Comparison of ENCODE assay signal across 24 cellular contexts in the genomic region with DNA sequence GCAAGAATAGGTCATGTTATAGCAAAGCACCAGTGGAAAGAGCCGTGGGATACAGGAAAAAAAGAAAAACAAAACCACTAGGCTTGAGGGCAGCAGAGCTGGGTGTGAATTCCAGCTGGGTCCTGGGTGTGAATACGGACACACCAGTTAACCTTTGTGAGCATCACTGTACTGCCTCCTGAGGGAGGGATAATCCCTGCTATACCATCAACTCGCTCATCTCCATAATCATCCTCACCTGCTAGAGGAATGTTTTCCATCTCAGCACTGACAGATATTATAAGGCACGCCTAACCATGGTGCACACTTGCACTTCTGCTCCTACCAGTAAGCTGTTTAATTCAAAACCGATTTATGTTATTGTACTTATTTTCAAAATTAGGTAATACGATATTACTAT.
DNase-seq lines count a peak whose midpoint lies in the region; ATAC-seq, FAIRE-seq and TF ChIP-seq lines count a peak whose summit lies in the region.
"Had no signal": no experiment of that assay in that cellular context is flagged by ENCODE, and none has a peak within 500 bp of the region (broad histone marks: within the 10 kb centered on the region; RNA-seq: fewer than 3 reads in every experiment).

No MANE protein-coding gene starts in this region.

- no peak overlapping the region for H3K9ac ChIP-seq in H1 (replicated peaks in 1 of 4; ENCODE audit: extremely low read depth in 1 of 4, low read depth in 3 of 4, low read length in 3 of 4)
- no peak overlapping the region for H3K9ac ChIP-seq in neural progenitor cell

- TF ChIP-seq EP300 in H1 (IDR thresholded peaks at IDR 0.05; ENCODE audit: borderline replicate concordance in 1 of 2, low read depth in 2 of 2, low read length in 2 of 2), result no peak

- no peak overlapping the region for H3K4ac ChIP-seq in H1 (replicated peaks; ENCODE audit: insufficient read length, low read depth, low read length)

- 89% methylated on average over 6 of the region's 6 CpGs; no CpG with 5 or more reads in 1 of the 2 experiments for WGBS in H1 (ENCODE audit: extremely low coverage in 1 of 2, insufficient coverage in 1 of 2, insufficient read length in 1 of 2, insufficient replicate concordance in 2 of 2, low coverage in 1 of 2, low lambda C conversion rate in 2 of 2, missing lambda C conversion rate in 1 of 2), 2 experiments

- no peaks in the 10 kb centered on the region for H4K20me1 ChIP-seq in H1 (replicated peaks in 1 of 2; ENCODE audit: control insufficient read depth in 1 of 2, insufficient read depth in 2 of 2, low read length in 2 of 2)
- no peaks in the 10 kb centered on the region for H4K20me1 ChIP-seq in neural progenitor cell (ENCODE audit: low read depth)

- H3K27me3 ChIP-seq in H1 (replicated peaks in 1 of 4; ENCODE audit: control insufficient read depth in 3 of 4, extremely low read depth in 1 of 4, insufficient read depth in 3 of 4, low read length in 3 of 4) (no peaks in the 10 kb centered on the region), neural progenitor cell (no peaks in the 10 kb centered on the region)
- H3K27me3 ChIP-seq: adrenal gland, colonic mucosa, esophagus squamous epithelium, gastrocnemius medialis, hepatocyte, left lung, sigmoid colon, tibial nerve had no signal

- no peak overlapping the region for H2BK20ac ChIP-seq in H1 (ENCODE audit: low read length)

- H3K4me1 ChIP-seq in H1 (replicated peaks in 1 of 4; ENCODE audit: control insufficient read depth in 3 of 4, insufficient read depth in 4 of 4, low read length in 3 of 4) (peaks cover 0 to 5% (median 2%) of the 10 kb centered on the region in 4 experiments; a peak in 5 of 7 replicates), neural progenitor cell (peaks cover 5% of the 10 kb centered on the region)
- H3K4me1 ChIP-seq: colonic mucosa, gastrocnemius medialis had no signal

- H3K4me3 Mint-ChIP-seq in activated B cell treated with CpG ODN at 0.5 μM for 24 hours, result no peak overlapping the region
- no peak overlapping the region for H3K4me3 Mint-ChIP-seq in neural progenitor cell

- POLR2A ChIA-PET in activated B cell treated with CpG ODN at 0.5 μM for 24 hours (lab: Charles Lee) (interaction anchor here (0.6 kb wide), 1 partner anchor 347 kb away, joined by 3 read pairs; no protein-coding TSS in a partner anchor), H1 (lab: Charles Lee; ENCODE audit: partially characterized antibody) (no interaction called here)

- intact Hi-C loops in activated B cell treated with CpG ODN at 0.5 μM for 24 hours (cut with micrococcal nuclease), result loop anchor here (5.0 kb wide), 1 partner anchor 38 kb away; no protein-coding TSS in a partner anchor

- CTCF ChIA-PET in activated B cell treated with CpG ODN at 0.5 μM for 24 hours (lab: Charles Lee), result no interaction called here
- CTCF ChIA-PET in H1 (lab: Charles Lee; ENCODE audit: partially characterized antibody), result interaction anchor here (0.7 to 1.7 kb wide), 4 partner anchors 24 to 107 kb away, joined by 3 to 5 read pairs (median 4); no protein-coding TSS in a partner anchor

- H2BK12ac ChIP-seq in H1 (ENCODE audit: low read depth, low read length), result no peak overlapping the region

- H3K4me1 Mint-ChIP-seq in activated B cell treated with CpG ODN at 0.5 μM for 24 hours (peaks cover 41% of the 10 kb centered on the region), neural progenitor cell (peaks cover 23% of the 10 kb centered on the region)

- no peak overlapping the region for H4K91ac ChIP-seq in H1 (replicated peaks; ENCODE audit: insufficient read length, low read length)

- no peak overlapping the region for H2BK120ac ChIP-seq in H1 (replicated peaks; ENCODE audit: low read depth, low read length)

- H3K27ac ChIP-seq in H1 (ENCODE audit: low read depth, low read length), result no peak overlapping the region
- no peak overlapping the region for H3K27ac ChIP-seq in neural progenitor cell
- H3K27ac ChIP-seq: adrenal gland, colonic mucosa, esophagus squamous epithelium, gastrocnemius medialis, hepatocyte, left lung, SJCRH30, tibial nerve had no signal

- H3K36me3 Mint-ChIP-seq in activated B cell treated with CpG ODN at 0.5 μM for 24 hours (ENCODE audit: low read depth) (peaks cover 63% of the 10 kb centered on the region), neural progenitor cell (no peaks in the 10 kb centered on the region)

- TF ChIP-seq POLR2A in GM12892 (IDR thresholded peaks at IDR 0.05; ENCODE audit: low read depth, low read length) (no peak), H1 (IDR thresholded peaks at IDR 0.05; ENCODE audit: control extremely low read depth in 1 of 2, low read depth in 2 of 2, low read length in 2 of 2) (no peak)

- no peak overlapping the region for H2BK5ac ChIP-seq in H1 (ENCODE audit: low read depth, low read length)

- no peaks in the 10 kb centered on the region for H3K23me2 ChIP-seq in H1 (ENCODE audit: low read depth, low read length)

- H3K9me3 Mint-ChIP-seq in activated B cell treated with CpG ODN at 0.5 μM for 24 hours (no peaks in the 10 kb centered on the region), neural progenitor cell (no peaks in the 10 kb centered on the region)
- H3K9me3 Mint-ChIP-seq: activated CD4-positive, alpha-beta T cell treated with anti-CD3 and anti-CD28 coated beads, Interleukin-2, amount 10 ng/mL, durations not matched to agents 24 days and 14 days; stimulated activated naive CD8-positive, alpha-beta T cell treated with anti-CD3 and anti-CD28 coated beads, Interleukin-15, amount 100 ng/mL, for 72 hours had no signal

- H3K56ac ChIP-seq in H1 (replicated peaks; ENCODE audit: insufficient read length, low read depth, low read length), result no peak overlapping the region

- no peaks in the 10 kb centered on the region for H3K36me3 ChIP-seq in H1 (ENCODE audit: control insufficient read depth in 2 of 4, insufficient read depth in 4 of 4, low read length in 3 of 4)
- H3K36me3 ChIP-seq in neural progenitor cell, result no peaks in the 10 kb centered on the region
- H3K36me3 ChIP-seq: colonic mucosa, gastrocnemius medialis, SJCRH30, tibial nerve had no signal

- H3F3A ChIP-seq in neural progenitor cell (ENCODE audit: low read depth), result no peaks in the 10 kb centered on the region

- DNase-seq in GM12892 (ENCODE audit: insufficient read length) (no peak), activated B cell treated with CpG ODN at 0.5 μM for 24 hours (no peak), H1 (ENCODE audit: low read depth in 1 of 2, low spot score in 2 of 2) (no peak), neural progenitor cell (ENCODE audit: low spot score) (no peak), NOMO-1 treated with dmso at 0.1 percent for 144 hours (lab: John Stamatoyannopoulos, UW; ENCODE audit: unreplicated experiment) (no peak), NCI-H1048 (lab: John Stamatoyannopoulos, UW) (no peak), hippocampal formation (lab: John Stamatoyannopoulos, UW) (no peak)
- DNase-seq: activated CD4-positive, alpha-beta T cell treated with anti-CD3 and anti-CD28 coated beads, Interleukin-2, amount 10 ng/mL, durations not matched to agents 24 days and 14 days; activated CD8-positive, alpha-beta memory T cell treated with anti-CD3 and anti-CD28 coated beads, Interleukin-2, amount 50 U/mL, for 4 hours; activated effector memory CD4-positive, alpha-beta T cell treated with Interleukin-2 at 50 U/mL for 16 hours; adrenal gland; colonic mucosa; esophagus squamous epithelium; gastrocnemius medialis; left lung; midbrain; NCI-H1694; NCI-H510A treated with DMSO at 0.1 percent for 48 hours; sigmoid colon; SJCRH30; stimulated activated naive CD8-positive, alpha-beta T cell treated with anti-CD3 and anti-CD28 coated beads, Interleukin-15, amount 100 ng/mL, for 72 hours had no signal

- H2AK5ac ChIP-seq in H1 (ENCODE audit: low read depth, low read length), result no peak overlapping the region

- H4K8ac ChIP-seq in H1 (ENCODE audit: extremely low read depth, insufficient read depth, low read length), result no peak overlapping the region

- FAIRE-seq in GM12892 (lab: Jason Lieb, UNC), result peak; percentile 9
- FAIRE-seq in H1 (lab: Jason Lieb, UNC), result peak; percentile 39

- H3K27me3 Mint-ChIP-seq in activated B cell treated with CpG ODN at 0.5 μM for 24 hours (no peaks in the 10 kb centered on the region), neural progenitor cell (ENCODE audit: insufficient read depth, low read depth) (peaks cover 2% of the 10 kb centered on the region)
- H3K27me3 Mint-ChIP-seq: progenitor cell of endocrine pancreas; stimulated activated naive CD8-positive, alpha-beta T cell treated with anti-CD3 and anti-CD28 coated beads, Interleukin-15, amount 100 ng/mL, for 72 hours had no signal

- no peak for TF ChIP-seq CTCF in activated B cell treated with CpG ODN at 0.5 μM for 24 hours (IDR thresholded peaks at IDR 0.05)
- no peak for TF ChIP-seq CTCF in H1 (IDR thresholded peaks at IDR 0.05; ENCODE audit: control extremely low read depth in 1 of 3, insufficient read depth in 1 of 3, low read depth in 1 of 3, low read length in 3 of 3)
- TF ChIP-seq CTCF in neural progenitor cell (IDR thresholded peaks at IDR 0.05), result no peak

- no peak overlapping the region for H2AFZ ChIP-seq in H1 (ENCODE audit: low read length)
- no peak overlapping the region for H2AFZ ChIP-seq in neural progenitor cell (replicated peaks)
- H2AFZ ChIP-seq: hepatocyte had no signal

- H3K79me1 ChIP-seq in H1 (ENCODE audit: low read depth, low read length), result no peaks in the 10 kb centered on the region

- H3K4me2 ChIP-seq in H1 (ENCODE audit: insufficient read depth in 1 of 2, low read depth in 2 of 2, low read length in 2 of 2) (no peak overlapping the region), neural progenitor cell (no peak overlapping the region)
- H3K4me2 ChIP-seq: hepatocyte had no signal

- H3K9me3 ChIP-seq in H1 (ENCODE audit: insufficient read depth in 2 of 2, low read depth in 1 of 2, low read length in 1 of 2) (no peaks in the 10 kb centered on the region), neural progenitor cell (ENCODE audit: low read depth) (no peaks in the 10 kb centered on the region)
- H3K9me3 ChIP-seq: adrenal gland, colonic mucosa, esophagus squamous epithelium, gastrocnemius medialis, left lung, sigmoid colon, SJCRH30, tibial nerve had no signal

- H3K79me2 ChIP-seq in H1 (ENCODE audit: control insufficient read depth in 1 of 2, insufficient read depth in 2 of 2, low read length in 2 of 2) (no peaks in the 10 kb centered on the region), neural progenitor cell (ENCODE audit: low read depth) (no peaks in the 10 kb centered on the region)
- H3K79me2 ChIP-seq: hepatocyte had no signal

- H2BK15ac ChIP-seq in H1 (ENCODE audit: low read length), result no peak overlapping the region

- H3K27ac Mint-ChIP-seq in activated B cell treated with CpG ODN at 0.5 μM for 24 hours (peak overlapping the region; percentile 96), neural progenitor cell (peak overlapping the region; percentile 42)
- H3K27ac Mint-ChIP-seq: progenitor cell of endocrine pancreas had no signal

- no peak overlapping the region for H4K5ac ChIP-seq in H1 (ENCODE audit: insufficient read length, low read depth, low read length)

- H3K4me3 ChIP-seq in H1 (ENCODE audit: extremely low read depth in 1 of 4, insufficient read depth in 2 of 4, low read depth in 3 of 4, low read length in 4 of 4) (no peak overlapping the region), neural progenitor cell (no peak overlapping the region)
- H3K4me3 ChIP-seq: adrenal gland, colonic mucosa, esophagus squamous epithelium, gastrocnemius medialis, hepatocyte, left lung, sigmoid colon, SJCRH30, tibial nerve had no signal

- TF ChIP-seq RAD21 in H1 (IDR thresholded peaks at IDR 0.05 in 1 of 2, conservative IDR thresholded peaks at IDR 0.05 in 1 of 2; ENCODE audit: low read depth in 2 of 2, low read length in 2 of 2), result no peak

- ATAC-seq in activated B cell treated with CpG ODN at 0.5 μM for 24 hours (ENCODE audit: low read depth), result no peak
- ATAC-seq: gastrocnemius medialis; left lung; stimulated activated naive CD8-positive, alpha-beta T cell treated with anti-CD3 and anti-CD28 coated beads, Interleukin-15, amount 100 ng/mL, for 72 hours had no signal

- H3K23ac ChIP-seq in H1 (ENCODE audit: insufficient read length), result no peak overlapping the region

- H3K14ac ChIP-seq in H1 (ENCODE audit: insufficient read length), result no peak overlapping the region

- no peak overlapping the region for H3K18ac ChIP-seq in H1 (ENCODE audit: extremely low read depth, low read length)
